8 cellular contexts compared by ENCODE assay signal in genomic region chr1:206202789-206203363, GRCh38. TPM values are rescaled to one million over a fixed set of nuclear protein-coding genes. Genes with fewer than 3 reads are reported as not detected.
DNase-seq lines count a peak whose midpoint lies in the region; TF ChIP-seq lines count a peak whose summit lies in the region.
"Not testable (repeated sequence)": the region's sequence is repeated elsewhere in the genome, so short reads cannot be mapped to it uniquely, and the experiment has no call there.

Gene FAM72A (minus strand): TSS chr1:206202839. CDS start chr1:206202025, 814 bp downstream.

- H3K79me2 ChIP-seq in Karpas-422 (ENCODE audit: low read length); PC-9 (ENCODE audit: low read depth): not testable (repeated sequence)

- peak within 1 kb of the TSS; percentile 51; the same call in 1 of the 2 replicates for H3K27ac ChIP-seq in Karpas-422 (ENCODE audit: low read length)
- H3K27ac ChIP-seq in PC-9 = 0 out of 2 replicates have a peak within 1 kb of the TSS, but pooled peaks have one; percentile 41
- not testable (repeated sequence) for H3K27ac ChIP-seq in epithelial cell of prostate
- H3K27ac ChIP-seq in mucosa of rectum (ENCODE audit: low read depth in 2 of 2, low read length in 2 of 2) = peak within 1 kb of the TSS in 1 of 2 donors; percentile 32

- H4K20me1 ChIP-seq in Karpas-422 (ENCODE audit: insufficient read depth, low read depth, low read length); PC-9 (ENCODE audit: insufficient read depth): not testable (repeated sequence)

- not testable (repeated sequence) for BruUV-seq in PC-9 (replicated peaks; lab: Mats Ljungman, UMichigan)

- POLR2A ChIA-PET in PC-9 (lab: Charles Lee; ENCODE audit: unreplicated experiment) = not testable (repeated sequence)

- H2AFZ ChIP-seq in Karpas-422 (ENCODE audit: low read length); PC-9: not testable (repeated sequence)

- not testable (repeated sequence) for H3K36me3 ChIP-seq in Karpas-422 (ENCODE audit: insufficient read depth, low read length); PC-9 (ENCODE audit: low read depth); mucosa of rectum (ENCODE audit: control insufficient read depth in 2 of 2, insufficient read depth in 2 of 2, low read length in 2 of 2)

- H3K9ac ChIP-seq in Karpas-422 (ENCODE audit: low read length) = peak within 1 kb of the TSS; percentile 62
- peak within 1 kb of the TSS in 1 of 2 donors; percentile 33 for H3K9ac ChIP-seq in mucosa of rectum (ENCODE audit: low read depth in 1 of 2, low read length in 2 of 2)

- H3K27me3 ChIP-seq in Karpas-422 (ENCODE audit: low read length); PC-9 (ENCODE audit: insufficient read depth, low read depth); mucosa of rectum (ENCODE audit: control insufficient read depth in 2 of 2, insufficient read depth in 2 of 2, low read length in 2 of 2): not testable (repeated sequence)

- not testable (repeated sequence) for H3F3A ChIP-seq in PC-9 (ENCODE audit: insufficient read depth, low read depth)

- intact Hi-C loops in PC-9 (cut with micrococcal nuclease; ENCODE audit: unreplicated experiment) = not testable (repeated sequence)

- DNase-seq in DMS153 treated with DMSO at 0.1 percent for 48 hours (lab: John Stamatoyannopoulos, UW; ENCODE audit: unreplicated experiment) (peak; percentile 100), H4 (ENCODE audit: low spot score) (peak; percentile 99), Karpas-422 (peak; percentile 99), PC-9 (peak; percentile 98), activated T-cell treated with anti-CD3 and anti-CD28 coated beads for 4 hours (peak; percentile 91), epithelial cell of prostate (ENCODE audit: low read depth, low spot score) (peak; percentile 98)
- peak; percentile 77 to 93 for DNase-seq in stimulated activated CD8-positive, alpha-beta memory T cell treated with anti-CD3 and anti-CD28 coated beads, Interleukin-4, amount 100 ng/mL, for 1 hour (ENCODE audit: low read depth in 2 of 2, low spot score in 1 of 2)

- not testable (repeated sequence) for TF ChIP-seq CTCF in PC-9 (conservative IDR thresholded peaks at IDR 0.05)

- H3K9me2 ChIP-seq in Karpas-422 (replicated peaks; ENCODE audit: insufficient read depth, low read length); PC-9 (ENCODE audit: insufficient read depth): not testable (repeated sequence)

- not testable (repeated sequence) for H3K4me2 ChIP-seq in Karpas-422 (ENCODE audit: low read depth, low read length, poor library complexity, severe bottlenecking)
- H3K4me2 ChIP-seq in PC-9 = peak within 1 kb of the TSS; percentile 53; the same call in 1 of the 2 replicates

- H3K4me3 ChIP-seq in Karpas-422 (ENCODE audit: low read length) (peak within 1 kb of the TSS; percentile 57; the same call in 1 of the 2 replicates), PC-9 (peak within 1 kb of the TSS; percentile 53; the same call in 1 of the 2 replicates), mucosa of rectum (ENCODE audit: low read length in 2 of 2) (peak within 1 kb of the TSS; percentile 41 to 57)

- CTCF ChIA-PET in PC-9 (lab: Charles Lee) = not testable (repeated sequence)

- H3K9me3 ChIP-seq in Karpas-422 (ENCODE audit: low read length); PC-9 (ENCODE audit: insufficient read depth, low read depth); mucosa of rectum (ENCODE audit: control insufficient read depth in 2 of 2, low read length in 2 of 2): not testable (repeated sequence)

- not testable (repeated sequence) for H3K4me1 ChIP-seq in Karpas-422 (ENCODE audit: low read length); PC-9 (replicated peaks; ENCODE audit: insufficient read depth); mucosa of rectum (ENCODE audit: control insufficient read depth in 2 of 2, insufficient read depth in 2 of 2, low read length in 2 of 2)

RNA-seq across cellular contexts. Expression of gene FAM72A, which starts in this region (rescaled TPM):
- total RNA-seq in H4 (2014; rRNA removed; shearing (Covaris generic)) = 4.5 and 7.2 TPM in 2 replicates
- 27.6 and 29.0 TPM in 2 replicates for total RNA-seq in Karpas-422 (2014; rRNA removed; shearing (Covaris generic); ENCODE audit: low replicate concordance)
- 13.2 and 20.0 TPM in 2 replicates for total RNA-seq in PC-9 (2021)
